ENCODE assay signal across 8 cellular contexts in genomic region chr1:223998676-223999448, GRCh38.
DNase-seq lines count a peak whose midpoint lies in the region; ATAC-seq, FAIRE-seq and TF ChIP-seq lines count a peak whose summit lies in the region.
"Not testable (repeated sequence)": the region's sequence is repeated elsewhere in the genome, so short reads cannot be mapped to it uniquely, and the experiment has no call there.

No MANE protein-coding gene starts in this region.

- ATAC-seq in SK-N-SH treated with all-trans-retinoic acid at 6 μM for 48 hours (peak; percentile 55), GM12878 (peak; percentile 69), heart left ventricle (peak in 3 of 4 donors; percentile 64 to 82 (median 80))

- DNase-seq in CD14-positive monocyte (ENCODE audit: low spot score); HFFc6; GM12878 (ENCODE audit: low read depth, low spot score); heart left ventricle; nephron progenitor cell; type B pancreatic cell (ENCODE audit: extremely low spot score, unreplicated experiment): not testable (repeated sequence)
- peak; percentile 77 for DNase-seq in MV-4-11 (lab: John Stamatoyannopoulos, UW)

- not testable (repeated sequence) for H3K27me3 Mint-ChIP-seq in CD14-positive monocyte (ENCODE audit: low read depth in 3 of 3); HFFc6 (ENCODE audit: insufficient read depth); nephron progenitor cell (ENCODE audit: low read depth, poor library complexity); type B pancreatic cell

- TF ChIP-seq POLR2A in GM12878 (IDR thresholded peaks at IDR 0.05; ENCODE audit: low read depth, low read length); heart left ventricle (IDR thresholded peaks at IDR 0.05): not testable (repeated sequence)

- H3K4me2 ChIP-seq in GM12878 (ENCODE audit: control insufficient read depth, insufficient read depth), result not testable (repeated sequence)

- H4K20me1 ChIP-seq in GM12878 (ENCODE audit: control insufficient read depth, insufficient read depth), result not testable (repeated sequence)

- H3K79me2 ChIP-seq in GM12878 (ENCODE audit: control insufficient read depth, insufficient read depth, low read length), result not testable (repeated sequence)

- H3K4me1 ChIP-seq in GM12878 (ENCODE audit: control insufficient read depth, insufficient read depth, low read length), result not testable (repeated sequence)
- peaks cover 0 to 17% (median 7%) of the 10 kb centered on the region in 12 donors for H3K4me1 ChIP-seq in heart left ventricle

- H3K4me1 Mint-ChIP-seq in CD14-positive monocyte, result peaks cover 10% of the 10 kb centered on the region
- peaks cover 37% of the 10 kb centered on the region for H3K4me1 Mint-ChIP-seq in HFFc6 (ENCODE audit: low read depth)
- not testable (repeated sequence) for H3K4me1 Mint-ChIP-seq in nephron progenitor cell; type B pancreatic cell (ENCODE audit: unreplicated experiment)

- not testable (repeated sequence) for H3K36me3 ChIP-seq in GM12878 (ENCODE audit: control insufficient read depth in 2 of 2, insufficient read depth in 2 of 2, low read length in 1 of 2); heart left ventricle

- not testable (repeated sequence) for TF ChIP-seq RAD21 in GM12878 (IDR thresholded peaks at IDR 0.05; ENCODE audit: insufficient read depth, low read depth, low read length)

- WGBS in GM12878 (ENCODE audit: insufficient coverage, insufficient replicate concordance, low lambda C conversion rate, missing lambda C conversion rate), result 40% methylated on average over 4 of the region's 4 CpGs
- WGBS in heart left ventricle, 4 donors, result 47 to 55% (median 53%) methylated on average over 3 to 4 of the region's 4 CpGs

- not testable (repeated sequence) for H3K9me3 Mint-ChIP-seq in CD14-positive monocyte, HFFc6, nephron progenitor cell, type B pancreatic cell

- not testable (repeated sequence) for H3K9ac ChIP-seq in GM12878 (ENCODE audit: control insufficient read depth, insufficient read depth, low read length)

- TF ChIP-seq EP300 in GM12878 (IDR thresholded peaks at IDR 0.05; ENCODE audit: borderline replicate concordance in 1 of 2, control insufficient read depth in 1 of 2, low read depth in 2 of 2, low read length in 2 of 2), result not testable (repeated sequence)

- not testable (repeated sequence) for H3K36me3 Mint-ChIP-seq in CD14-positive monocyte; nephron progenitor cell (ENCODE audit: low read depth)
- H3K36me3 Mint-ChIP-seq in HFFc6 (ENCODE audit: low read depth) (peaks cover 15% of the 10 kb centered on the region), type B pancreatic cell (peaks cover 12% of the 10 kb centered on the region)

- not testable (repeated sequence) for H3K9me3 ChIP-seq in GM12878 (replicated peaks; ENCODE audit: control insufficient read depth, insufficient read depth, low read length); heart left ventricle

- not testable (repeated sequence) for H3K4me3 ChIP-seq in GM12878, heart left ventricle

- FAIRE-seq in GM12878 (lab: Jason Lieb, UNC), result not testable (repeated sequence)

- H3K27ac ChIP-seq in GM12878 (ENCODE audit: control insufficient read depth, insufficient read depth), result not testable (repeated sequence)
- H3K27ac ChIP-seq in heart left ventricle, result peak overlapping the region in 6 of 12 donors; percentile 18 to 74 (median 48)

- CTCF ChIA-PET in GM12878 (lab: Yijun Ruan, JAX), result not testable (repeated sequence)

- not testable (repeated sequence) for H2AFZ ChIP-seq in GM12878 (ENCODE audit: control insufficient read depth, low read depth, low read length)

- SMC1A ChIA-PET in GM12878 (lab: Charles Lee; ENCODE audit: uncharacterized antibody, unreplicated experiment), result not testable (repeated sequence)

- POLR2A ChIA-PET in GM12878 (lab: Charles Lee), result not testable (repeated sequence)

- in situ Hi-C loops in GM12878 (cut with MboI), result not testable (repeated sequence)

- RAD21 ChIA-PET in GM12878 (lab: Charles Lee; ENCODE audit: unreplicated experiment), result not testable (repeated sequence)

- H3K4me3 Mint-ChIP-seq in CD14-positive monocyte, result peak overlapping the region in 1 of 2 donors; percentile 20
- H3K4me3 Mint-ChIP-seq in HFFc6, result peak overlapping the region; percentile 27; the same call in 1 of the 2 replicates
- H3K4me3 Mint-ChIP-seq in nephron progenitor cell, type B pancreatic cell: not testable (repeated sequence)

- BruUV-seq in GM12878 (replicated peaks; lab: Mats Ljungman, UMichigan), result not testable (repeated sequence)

- TF ChIP-seq CTCF in CD14-positive monocyte (IDR thresholded peaks at IDR 0.05); HFFc6 (IDR thresholded peaks at IDR 0.05); GM12878 (IDR thresholded peaks at IDR 0.05 in 2 of 3, conservative IDR thresholded peaks at IDR 0.05 in 1 of 3; ENCODE audit: control insufficient read depth in 2 of 3, extremely low read depth in 1 of 3, insufficient read depth in 1 of 3, low read depth in 3 of 3, low read length in 3 of 3); heart left ventricle (IDR thresholded peaks at IDR 0.05); nephron progenitor cell (IDR thresholded peaks at IDR 0.05); type B pancreatic cell (conservative IDR thresholded peaks at IDR 0.05): not testable (repeated sequence)

- H3K27me3 ChIP-seq in GM12878 (replicated peaks in 1 of 2; ENCODE audit: control insufficient read depth in 2 of 2, insufficient read depth in 2 of 2, low read length in 1 of 2); heart left ventricle: not testable (repeated sequence)

- H3K27ac Mint-ChIP-seq in CD14-positive monocyte (peak overlapping the region; percentile 73 to 93 (median 86)), HFFc6 (peak overlapping the region; percentile 67), nephron progenitor cell (peak overlapping the region; percentile 70), type B pancreatic cell (peak overlapping the region; percentile 60)

- intact Hi-C loops in CD14-positive monocyte (cut with micrococcal nuclease); GM12878 (cut with micrococcal nuclease; ENCODE audit: unreplicated experiment); heart left ventricle (cut with DNase I): not testable (repeated sequence)
